Comparison of ENCODE assay signal across 8 cellular contexts in genomic region chr10:11270135-11270857, GRCh38.
DNase-seq lines count a peak whose midpoint lies in the region; ATAC-seq, FAIRE-seq and TF ChIP-seq lines count a peak whose summit lies in the region.

No MANE protein-coding gene starts in this region.

- no peaks in the 10 kb centered on the region for H3K27me3 Mint-ChIP-seq in activated B cell treated with CpG ODN at 0.5 μM for 24 hours

- TF ChIP-seq CTCF in D721Med (IDR thresholded peaks at IDR 0.05; ENCODE audit: insufficient read depth, missing control alignments) (peak; percentile 29), KMS-11 (conservative IDR thresholded peaks at IDR 0.05; ENCODE audit: low read depth, low read length) (peak; percentile 97), activated B cell treated with CpG ODN at 0.5 μM for 24 hours (IDR thresholded peaks at IDR 0.05) (no peak)

- no peak for DNase-seq in D721Med (ENCODE audit: insufficient read length, low spot score)
- peak; percentile 57 for DNase-seq in activated B cell treated with CpG ODN at 0.5 μM for 24 hours
- DNase-seq in T47D (ENCODE audit: low read depth in 1 of 2, low spot score in 1 of 2): peak; percentile 60 to 77
- peak; percentile 51 for DNase-seq in kidney glomerular epithelial cell (lab: John Stamatoyannopoulos, UW)
- DNase-seq in stimulated activated CD4-positive, alpha-beta T cell treated with anti-CD3 and anti-CD28 coated beads, Interleukin-4, amount 100 ng/mL, for 24 hours: peak; percentile 82

- CTCF ChIA-PET in activated B cell treated with CpG ODN at 0.5 μM for 24 hours (lab: Charles Lee): interaction anchor here (0.6 to 4.2 kb wide), 27 partner anchors 8 to 1928 kb away, joined by 3 to 53 read pairs (median 3); no protein-coding TSS in a partner anchor

- no peak for FAIRE-seq in D721Med (lab: Jason Lieb, UNC)

- no peaks in the 10 kb centered on the region for H3K9me3 Mint-ChIP-seq in activated B cell treated with CpG ODN at 0.5 μM for 24 hours

- no peaks in the 10 kb centered on the region for H3K27me3 ChIP-seq in KMS-11 (ENCODE audit: insufficient read depth, low read depth)

- no peak overlapping the region for H3K4me3 ChIP-seq in KMS-11 (IDR thresholded peaks at IDR 0.05; ENCODE audit: insufficient read depth, low read depth, low read length)

- ATAC-seq in GM21528 (IDR thresholded peaks at IDR 0.05; ENCODE audit: low FRiP score, unreplicated experiment) (peak; percentile 55), activated B cell treated with CpG ODN at 0.5 μM for 24 hours (ENCODE audit: low read depth) (peak; percentile 89), GM19397 (IDR thresholded peaks at IDR 0.05; ENCODE audit: unreplicated experiment) (no peak)

- no peaks in the 10 kb centered on the region for H3K36me3 ChIP-seq in KMS-11 (ENCODE audit: insufficient read depth)

- no peak overlapping the region for H3K27ac ChIP-seq in KMS-11

- H3K4me1 ChIP-seq in KMS-11 (ENCODE audit: low read depth, poor library complexity, severe bottlenecking): peaks cover 28% of the 10 kb centered on the region

- peak overlapping the region; percentile 28 for H3K4me3 Mint-ChIP-seq in activated B cell treated with CpG ODN at 0.5 μM for 24 hours

- POLR2A ChIA-PET in activated B cell treated with CpG ODN at 0.5 μM for 24 hours (lab: Charles Lee): interaction anchor here (1.2 to 2.0 kb wide), 3 partner anchors 28 to 156 kb away, joined by 3 to 7 read pairs (median 6); no protein-coding TSS in a partner anchor

- in situ Hi-C loops in T47D (cut with HindIII; ENCODE audit: low pct_unique_long_range_greater_than_20kb, low sequenced_read_pairs): no loop called here

- no peaks in the 10 kb centered on the region for H3K79me2 ChIP-seq in KMS-11 (ENCODE audit: insufficient read depth, low read depth)

- H3K4me2 ChIP-seq in KMS-11: peak overlapping the region; percentile 61

- peaks cover 64% of the 10 kb centered on the region for H3K4me1 Mint-ChIP-seq in activated B cell treated with CpG ODN at 0.5 μM for 24 hours

- H3K36me3 Mint-ChIP-seq in activated B cell treated with CpG ODN at 0.5 μM for 24 hours (ENCODE audit: low read depth): peaks cover 85% of the 10 kb centered on the region

- peak overlapping the region; percentile 77 for H3K27ac Mint-ChIP-seq in activated B cell treated with CpG ODN at 0.5 μM for 24 hours

- H3K9ac ChIP-seq in KMS-11: no peak overlapping the region

- no peak overlapping the region; the same call in 1 of the 2 replicates for H2AFZ ChIP-seq in KMS-11 (ENCODE audit: low read depth)

- no peaks in the 10 kb centered on the region for H4K20me1 ChIP-seq in KMS-11 (ENCODE audit: insufficient read depth)

- intact Hi-C loops in activated B cell treated with CpG ODN at 0.5 μM for 24 hours (cut with micrococcal nuclease): loop anchor here (1.0 to 10.0 kb wide), 9 partner anchors 25 to 1939 kb away; partner anchors contain the start of gene CELF2
